Comparison of ENCODE assay signal across 24 cellular contexts in genomic region chr3:178500631-178501030, GRCh38. TPM values are rescaled to one million over a fixed set of nuclear protein-coding genes. Genes with fewer than 3 reads are reported as not detected.
"Had no signal": no experiment of that assay in that cellular context is flagged by ENCODE, and none has a peak within 500 bp of the region (broad histone marks: within the 10 kb centered on the region; RNA-seq: fewer than 3 reads in every experiment).

No MANE protein-coding gene starts in this region.

- H3K27me3 ChIP-seq: adrenal gland, esophagus squamous epithelium, heart left ventricle, transverse colon, vagina had no signal

- ATAC-seq: activated CD4-positive, CD25-positive, alpha-beta regulatory T cell treated with anti-CD3 and anti-CD28 coated beads, Interleukin-2, amount 50 U/mL, for 24 hours; activated T-helper 17 cell treated with anti-CD3 and anti-CD28 coated beads, Interleukin-2, amount 50 U/mL, for 72 hours; heart left ventricle had no signal

- H3K9me3 ChIP-seq: adrenal gland, transverse colon, vagina had no signal

- DNase-seq: activated CD4-positive, alpha-beta T cell treated with anti-CD3 and anti-CD28 coated beads, Interleukin-2, amount 50 U/mL, for 1 hour; activated CD8-positive, alpha-beta memory T cell treated with anti-CD3 and anti-CD28 coated beads for 24 hours; activated naive CD4-positive, alpha-beta T cell treated with anti-CD3 and anti-CD28 coated beads, Interleukin-2, amount 10 ng/mL, durations not matched to agents 7 days and 5 days; activated T-cell treated with anti-CD3 and anti-CD28 coated beads for 4 hours; adrenal gland; esophagus squamous epithelium; heart left ventricle; immature natural killer cell; nephron progenitor cell; occipital lobe; stimulated activated CD4-positive, alpha-beta T cell treated with anti-CD3 and anti-CD28 coated beads, Interleukin-15, amount 100 ng/mL, for 24 hours; stimulated activated CD4-positive, alpha-beta T cell treated with anti-CD3 and anti-CD28 coated beads, Interleukin-4, amount 100 ng/mL, for 1 hour; stimulated activated naive CD4-positive, alpha-beta T cell; substantia nigra; T-helper 2 cell; transverse colon had no signal

- H3K4me1 ChIP-seq: adrenal gland, esophagus squamous epithelium, heart left ventricle, vagina had no signal

- H3K27ac ChIP-seq: adrenal gland, coronary artery, esophagus squamous epithelium, heart left ventricle, skin epidermis, transverse colon, vagina had no signal

- H3K36me3 ChIP-seq: adrenal gland, esophagus squamous epithelium, heart left ventricle, transverse colon, vagina had no signal

- H3K4me3 ChIP-seq: adrenal gland, coronary artery, esophagus squamous epithelium, heart left ventricle, skin epidermis, transverse colon, vagina had no signal

RNA-seq across cellular contexts. Expression of gene KCNMB2, which starts 35.6 kb away (rescaled TPM):
- total RNA-seq: activated T-helper 17 cell treated with anti-CD3 and anti-CD28 coated beads, Interleukin-2, amount 50 U/mL, for 72 hours; lower leg skin; mesenteric fat pad; posterior vena cava had no signal
